In genomic region chr1:236757640-236758039, GRCh38 we compare ENCODE assay signal across 8 cellular contexts.
"Had no signal": no experiment of that assay in that cellular context is flagged by ENCODE, and none has a peak within 500 bp of the region (broad histone marks: within the 10 kb centered on the region; RNA-seq: fewer than 3 reads in every experiment).

No MANE protein-coding gene starts in this region.

- ATAC-seq: GM12878 had no signal

- FAIRE-seq: G401.6, GM12878, GM12891, GM12892, GM18507, GM19239 had no signal

- H3K4me3 ChIP-seq: GM12878 had no signal

- DNase-seq: GDM1, GF-D8 had no signal
